Comparison of ENCODE assay signal across 17 cellular contexts in genomic region chr1:214234635-214235025, GRCh38. TPM values are rescaled to one million over a fixed set of nuclear protein-coding genes. Genes with fewer than 3 reads are reported as not detected.
DNase-seq lines count a peak whose midpoint lies in the region; ATAC-seq and TF ChIP-seq lines count a peak whose summit lies in the region.
"Had no signal": no experiment of that assay in that cellular context is flagged by ENCODE, and none has a peak within 500 bp of the region (broad histone marks: within the 10 kb centered on the region; RNA-seq: fewer than 3 reads in every experiment).

No MANE protein-coding gene starts in this region.

- peak; percentile 71 to 92 (median 84) for DNase-seq in NCI-H1417 (lab: John Stamatoyannopoulos, UW)
- DNase-seq in NCI-H1417 treated with DMSO at 0.1 percent for 48 hours (lab: John Stamatoyannopoulos, UW): no peak
- peak; percentile 90 for DNase-seq in NCI-H1436 (lab: John Stamatoyannopoulos, UW)
- no peak for DNase-seq in PC-3
- DNase-seq in neural progenitor cell (ENCODE audit: low spot score): no peak
- no peak for DNase-seq in lower lobe of right lung
- DNase-seq: activated B cell treated with CpG ODN at 0.5 μM for 24 hours; activated naive CD4-positive, alpha-beta T cell treated with Interleukin-2 at 50 U/mL for 16 hours; effector CD4-positive, alpha-beta T cell; mesendoderm; PC-9; right lobe of liver; SW 1271 had no signal

- ATAC-seq in PC-3: no peak
- ATAC-seq in lower lobe of right lung: no peak
- ATAC-seq in HG03469 (IDR thresholded peaks at IDR 0.05; ENCODE audit: unreplicated experiment): no peak
- ATAC-seq in GM21825 (IDR thresholded peaks at IDR 0.05; ENCODE audit: unreplicated experiment): no peak
- ATAC-seq: A549; right lobe of liver; stimulated activated memory B cell treated with anti-CD40 and anti-IgM and Interleukin-4, amounts not matched to agents 10 μg/mL and 1 μg/mL and 100 μg/mL, for 72 hours had no signal

- H3K9ac ChIP-seq in PC-3 (ENCODE audit: low read length) (no peak overlapping the region), neural progenitor cell (no peak overlapping the region)

- H3K36me3 ChIP-seq in PC-3 (ENCODE audit: low read depth, low read length) (no peaks in the 10 kb centered on the region), neural progenitor cell (no peaks in the 10 kb centered on the region), lower lobe of right lung (no peaks in the 10 kb centered on the region)
- H3K36me3 ChIP-seq: right lobe of liver had no signal

- no peak overlapping the region for H3K27ac Mint-ChIP-seq in neural progenitor cell
- H3K27ac Mint-ChIP-seq: activated B cell treated with CpG ODN at 0.5 μM for 24 hours; stimulated activated memory B cell treated with anti-CD40 and anti-IgM and Interleukin-4, amounts not matched to agents 10 μg/mL and 1 μg/mL and 100 μg/mL, for 72 hours had no signal

- no peaks in the 10 kb centered on the region for H3K9me2 ChIP-seq in PC-3 (replicated peaks; ENCODE audit: low read length)

- H3K9me3 ChIP-seq in PC-3 (ENCODE audit: low read length) (no peaks in the 10 kb centered on the region), neural progenitor cell (ENCODE audit: low read depth) (no peaks in the 10 kb centered on the region), lower lobe of right lung (no peaks in the 10 kb centered on the region)
- H3K9me3 ChIP-seq: A549, right lobe of liver had no signal

- no peak for TF ChIP-seq CTCF in PC-3 (conservative IDR thresholded peaks at IDR 0.05; ENCODE audit: low read depth, low read length)
- no peak for TF ChIP-seq CTCF in neural progenitor cell (IDR thresholded peaks at IDR 0.05)
- TF ChIP-seq CTCF in lower lobe of right lung (IDR thresholded peaks at IDR 0.05): no peak

- H3F3A ChIP-seq in PC-3 (ENCODE audit: low read length, unreplicated experiment) (no peaks in the 10 kb centered on the region), neural progenitor cell (ENCODE audit: low read depth) (no peaks in the 10 kb centered on the region)

- H3K79me2 ChIP-seq in PC-3 (ENCODE audit: low read length): no peaks in the 10 kb centered on the region
- no peaks in the 10 kb centered on the region for H3K79me2 ChIP-seq in neural progenitor cell (ENCODE audit: low read depth)

- H3K27me3 ChIP-seq in PC-3 (ENCODE audit: low read length) (no peaks in the 10 kb centered on the region), neural progenitor cell (no peaks in the 10 kb centered on the region), lower lobe of right lung (ENCODE audit: low read depth) (no peaks in the 10 kb centered on the region)
- H3K27me3 ChIP-seq: right lobe of liver had no signal

- POLR2A ChIA-PET in PC-3 (lab: Charles Lee; ENCODE audit: unreplicated experiment): no interaction called here

- no peaks in the 10 kb centered on the region for H3K9me3 Mint-ChIP-seq in neural progenitor cell
- H3K9me3 Mint-ChIP-seq: activated B cell treated with CpG ODN at 0.5 μM for 24 hours; stimulated activated memory B cell treated with anti-CD40 and anti-IgM and Interleukin-4, amounts not matched to agents 10 μg/mL and 1 μg/mL and 100 μg/mL, for 72 hours had no signal

- H3K4me3 ChIP-seq in PC-3 (ENCODE audit: low read length): no peak overlapping the region
- H3K4me3 ChIP-seq in neural progenitor cell: no peak overlapping the region
- no peak overlapping the region for H3K4me3 ChIP-seq in lower lobe of right lung
- H3K4me3 ChIP-seq: A549, PC-9, right lobe of liver had no signal

- H3K27ac ChIP-seq in PC-3 (ENCODE audit: low read length) (no peak overlapping the region), neural progenitor cell (no peak overlapping the region), lower lobe of right lung (no peak overlapping the region)
- H3K27ac ChIP-seq: A549, PC-9, right lobe of liver had no signal

- BruUV-seq in PC-3 (replicated peaks; lab: Mats Ljungman, UMichigan): no TSS peak

- intact Hi-C loops in PC-3 (cut with micrococcal nuclease) (no loop called here), lower lobe of right lung (cut with DNase I) (no loop called here)

- H3K36me3 Mint-ChIP-seq in neural progenitor cell: no peaks in the 10 kb centered on the region
- H3K36me3 Mint-ChIP-seq: stimulated activated memory B cell treated with anti-CD40 and anti-IgM and Interleukin-4, amounts not matched to agents 10 μg/mL and 1 μg/mL and 100 μg/mL, for 72 hours had no signal

- H2AFZ ChIP-seq in PC-3 (ENCODE audit: low read length): 0 out of 2 replicates have a peak overlapping the region, but pooled peaks have one; percentile 17
- H2AFZ ChIP-seq in neural progenitor cell (replicated peaks): no peak overlapping the region
- H2AFZ ChIP-seq: PC-9 had no signal

- no peaks in the 10 kb centered on the region for H4K20me1 ChIP-seq in PC-3 (ENCODE audit: low read length)
- no peaks in the 10 kb centered on the region for H4K20me1 ChIP-seq in neural progenitor cell (ENCODE audit: low read depth)

- H3K27me3 Mint-ChIP-seq in neural progenitor cell (ENCODE audit: insufficient read depth, low read depth): no peaks in the 10 kb centered on the region
- H3K27me3 Mint-ChIP-seq: stimulated activated memory B cell treated with anti-CD40 and anti-IgM and Interleukin-4, amounts not matched to agents 10 μg/mL and 1 μg/mL and 100 μg/mL, for 72 hours had no signal

- H3K4me1 ChIP-seq in PC-3 (ENCODE audit: insufficient read depth, low read length) (no peaks in the 10 kb centered on the region), neural progenitor cell (peaks cover 12% of the 10 kb centered on the region), lower lobe of right lung (no peaks in the 10 kb centered on the region)
- H3K4me1 ChIP-seq: A549, right lobe of liver had no signal

- no peak overlapping the region for H3K4me3 Mint-ChIP-seq in neural progenitor cell
- H3K4me3 Mint-ChIP-seq: activated B cell treated with CpG ODN at 0.5 μM for 24 hours; stimulated activated memory B cell treated with anti-CD40 and anti-IgM and Interleukin-4, amounts not matched to agents 10 μg/mL and 1 μg/mL and 100 μg/mL, for 72 hours had no signal

- CTCF ChIA-PET in PC-3 (lab: Charles Lee): no interaction called here

- no peaks in the 10 kb centered on the region for H3K4me1 Mint-ChIP-seq in neural progenitor cell
- H3K4me1 Mint-ChIP-seq: activated B cell treated with CpG ODN at 0.5 μM for 24 hours; stimulated activated memory B cell treated with anti-CD40 and anti-IgM and Interleukin-4, amounts not matched to agents 10 μg/mL and 1 μg/mL and 100 μg/mL, for 72 hours had no signal

- H3K4me2 ChIP-seq in PC-3 (ENCODE audit: low read length): no peak overlapping the region
- peak overlapping the region; percentile 27 for H3K4me2 ChIP-seq in neural progenitor cell
- H3K4me2 ChIP-seq: A549, PC-9 had no signal

RNA-seq across cellular contexts. Expression of gene SMYD2, which starts 46.3 kb away (rescaled TPM):
- total RNA-seq in PC-3 (2014; rRNA removed) (92.6 and 124 TPM in 2 replicates), neural progenitor cell (ENCODE audit: low replicate concordance) (18.9 and 20.5 TPM in 2 replicates), lower lobe of right lung (41.6 TPM)

Comparison
In these comparisons a context has a peak if more than half of its experiments do, and no peak if none do; other contexts are left out.
1. DNase-seq: peak in NCI-H1417 (3 of 3) and NCI-H1436 (single experiment); none in NCI-H1417 treated with DMSO at 0.1 percent for 48 hours (single experiment), PC-3 (single experiment), neural progenitor cell (single experiment) and lower lobe of right lung (single experiment).